In the genomic region with DNA sequence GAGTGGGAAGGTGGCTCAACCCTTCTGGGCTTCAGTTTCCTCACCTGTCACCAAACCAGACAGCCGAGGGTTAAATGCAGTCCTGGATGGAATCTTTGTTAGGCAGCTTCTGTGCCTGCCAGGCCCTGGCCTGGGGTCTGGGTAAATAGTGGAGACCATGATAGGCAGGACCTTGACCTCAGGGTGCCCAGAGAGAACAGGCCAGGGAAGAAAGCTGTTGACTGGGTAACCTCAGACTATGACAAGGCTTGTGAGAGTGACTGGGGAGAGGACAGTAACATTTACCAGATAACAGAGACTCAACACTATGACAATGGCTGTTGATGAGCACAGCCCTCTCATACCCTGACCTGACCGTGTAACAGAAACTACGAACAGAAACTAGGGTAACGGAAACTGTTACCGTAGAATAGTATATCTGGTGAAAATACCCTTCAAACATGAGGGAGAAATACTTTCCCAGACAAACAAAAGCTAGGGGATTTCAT, we compare ENCODE assay signal across 11 cellular contexts.
DNase-seq lines count a peak whose midpoint lies in the region; ATAC-seq and TF ChIP-seq lines count a peak whose summit lies in the region.
"Had no signal": no experiment of that assay in that cellular context is flagged by ENCODE, and none has a peak within 500 bp of the region (broad histone marks: within the 10 kb centered on the region; RNA-seq: fewer than 3 reads in every experiment).

No MANE protein-coding gene starts in this region.

- peak; percentile 81 for ATAC-seq in HG02884 (IDR thresholded peaks at IDR 0.05; ENCODE audit: unreplicated experiment)
- ATAC-seq in activated B cell treated with CpG ODN at 0.5 μM for 24 hours (ENCODE audit: low read depth): peak; percentile 14
- ATAC-seq in HG02588 (IDR thresholded peaks at IDR 0.05; ENCODE audit: unreplicated experiment): no peak
- ATAC-seq in foreskin keratinocyte: no peak

- no peak overlapping the region for H3K27ac ChIP-seq in foreskin keratinocyte
- H3K27ac ChIP-seq: SJCRH30 had no signal

- peaks cover 11% of the 10 kb centered on the region for H3K27me3 ChIP-seq in foreskin keratinocyte
- H3K27me3 ChIP-seq: SJCRH30 had no signal

- in situ Hi-C loops in GM13977 (cut with MboI; ENCODE audit: low pct_unique_long_range_greater_than_20kb, low sequenced_read_pairs, unreplicated experiment): loop anchor here (25.0 kb wide), 2 partner anchors 822 to 897 kb away; a partner anchor contains a TSS

- no peak overlapping the region for H3K4me3 Mint-ChIP-seq in activated B cell treated with CpG ODN at 0.5 μM for 24 hours

- intact Hi-C loops in activated B cell treated with CpG ODN at 0.5 μM for 24 hours (cut with micrococcal nuclease): no loop called here

- H3K4me1 Mint-ChIP-seq in activated B cell treated with CpG ODN at 0.5 μM for 24 hours: no peaks in the 10 kb centered on the region

- DNase-seq in GM13977 (ENCODE audit: low spot score) (peak; percentile 83), GM19240 (ENCODE audit: insufficient read length, low spot score) (peak; percentile 60), activated B cell treated with CpG ODN at 0.5 μM for 24 hours (no peak), GOT3 (lab: John Stamatoyannopoulos, UW) (no peak), foreskin keratinocyte (no peak)
- no peak for DNase-seq in activated CD4-positive, alpha-beta T cell treated with anti-CD3 and anti-CD28 coated beads for 4 hours
- DNase-seq: activated CD4-positive, alpha-beta T cell treated with anti-CD3 and anti-CD28 coated beads, Interleukin-2, amount 50 U/mL, for 48 hours; Karpas-422; SJCRH30 had no signal

- peaks cover 3% of the 10 kb centered on the region for H3K27me3 Mint-ChIP-seq in activated B cell treated with CpG ODN at 0.5 μM for 24 hours

- CTCF ChIA-PET in activated B cell treated with CpG ODN at 0.5 μM for 24 hours (lab: Charles Lee): interaction anchor here (1.1 kb wide), 1 partner anchor 11 kb away, joined by 3 read pairs; no protein-coding TSS in a partner anchor

- no peaks in the 10 kb centered on the region for H3K36me3 Mint-ChIP-seq in activated B cell treated with CpG ODN at 0.5 μM for 24 hours (ENCODE audit: low read depth)

- no peak overlapping the region for H3K27ac Mint-ChIP-seq in activated B cell treated with CpG ODN at 0.5 μM for 24 hours

- POLR2A ChIA-PET in activated B cell treated with CpG ODN at 0.5 μM for 24 hours (lab: Charles Lee): no interaction called here

- no peaks in the 10 kb centered on the region for H3K9me3 Mint-ChIP-seq in activated B cell treated with CpG ODN at 0.5 μM for 24 hours

- no peak for TF ChIP-seq CTCF in GM13977 (IDR thresholded peaks at IDR 0.05; ENCODE audit: extremely low read depth, insufficient read depth, missing control alignments)
- TF ChIP-seq CTCF in activated B cell treated with CpG ODN at 0.5 μM for 24 hours (IDR thresholded peaks at IDR 0.05): no peak
- no peak for TF ChIP-seq CTCF in foreskin keratinocyte (conservative IDR thresholded peaks at IDR 0.05)

- no peaks in the 10 kb centered on the region for H3K4me1 ChIP-seq in foreskin keratinocyte

Comparison
In these comparisons a context has a peak if more than half of its experiments do, and no peak if none do; other contexts are left out.
1. DNase-seq: peak in GM13977 (single experiment) and GM19240 (single experiment); none in activated B cell treated with CpG ODN at 0.5 μM for 24 hours (single experiment), GOT3 (single experiment), foreskin keratinocyte (0 of 2) and activated CD4-positive, alpha-beta T cell treated with anti-CD3 and anti-CD28 coated beads for 4 hours (0 of 2).
2. ATAC-seq: peak in HG02884 (single experiment) and activated B cell treated with CpG ODN at 0.5 μM for 24 hours (single experiment); none in HG02588 (single experiment) and foreskin keratinocyte (single experiment).